In the genomic region with DNA sequence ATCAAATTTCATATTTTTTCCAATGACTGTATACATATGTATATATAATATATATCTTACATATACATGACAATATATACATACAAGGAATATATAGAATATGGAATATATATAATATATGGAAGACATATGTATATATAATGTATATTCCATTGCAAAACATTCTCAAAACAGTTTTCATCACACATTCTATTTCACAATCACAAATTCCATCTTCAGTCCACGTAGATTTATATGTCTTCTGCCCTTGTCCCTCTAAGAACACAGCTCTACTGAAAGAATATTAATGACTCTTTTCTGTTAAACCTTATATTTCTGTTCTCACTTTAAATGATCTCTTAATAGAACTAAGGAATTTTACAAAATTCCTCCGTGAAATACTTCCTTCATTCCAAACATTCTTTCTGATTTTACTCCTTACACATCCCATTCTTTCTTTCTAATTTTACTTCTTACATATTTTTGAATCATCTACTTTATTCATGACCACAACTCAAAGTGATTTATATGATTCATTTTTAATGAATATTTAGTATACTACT, we compare ENCODE assay signal across 26 cellular contexts.
A peak's percentile ranks its signal among the peaks of the same experiment; 100 is the strongest.
DNase-seq lines count a peak whose midpoint lies in the region; ATAC-seq and TF ChIP-seq lines count a peak whose summit lies in the region.
"Had no signal": no experiment of that assay in that cellular context is flagged by ENCODE, and none has a peak within 500 bp of the region (broad histone marks: within the 10 kb centered on the region; RNA-seq: fewer than 3 reads in every experiment).

No MANE protein-coding gene starts in this region.

- H3K9me3 Mint-ChIP-seq in stimulated activated naive B cell treated with anti-CD40 and anti-IgM and Interleukin-4, amounts not matched to agents 10 μg/mL and 1 μg/mL and 100 μg/mL, for 72 hours = peaks cover 0 to 2% of the 10 kb centered on the region in 2 donors
- no peaks in the 10 kb centered on the region for H3K9me3 Mint-ChIP-seq in glutamatergic neuron (ENCODE audit: unreplicated experiment)
- H3K9me3 Mint-ChIP-seq in T-helper 2 cell treated with Interferon-gamma antibody and Interleukin-4, amounts not matched to agents 5 μg/mL and 100 μg/mL, for 36 hours = peaks cover 4% of the 10 kb centered on the region
- H3K9me3 Mint-ChIP-seq: activated CD4-positive, alpha-beta T cell treated with anti-CD3 and anti-CD28 coated beads, Interleukin-2, amount 10 ng/mL, durations not matched to agents 7 days and 5 days had no signal

- 100% methylated on average over 1 of the region's 2 CpGs for WGBS in mesendoderm (ENCODE audit: extremely low coverage, insufficient coverage, low lambda C conversion rate)

- no peaks in the 10 kb centered on the region for H3K36me3 Mint-ChIP-seq in stimulated activated naive B cell treated with anti-CD40 and anti-IgM and Interleukin-4, amounts not matched to agents 10 μg/mL and 1 μg/mL and 100 μg/mL, for 72 hours
- H3K36me3 Mint-ChIP-seq in glutamatergic neuron (ENCODE audit: unreplicated experiment) = no peaks in the 10 kb centered on the region
- H3K36me3 Mint-ChIP-seq in T-helper 2 cell treated with Interferon-gamma antibody and Interleukin-4, amounts not matched to agents 5 μg/mL and 100 μg/mL, for 36 hours (ENCODE audit: low read depth) = no peaks in the 10 kb centered on the region
- H3K36me3 Mint-ChIP-seq: activated CD8-positive, alpha-beta memory T cell treated with anti-CD3 and anti-CD28 coated beads, Interleukin-2, amount 10 ng/mL, durations not matched to agents 7 days and 5 days; activated naive CD4-positive, alpha-beta T cell treated with anti-CD3 and anti-CD28 coated beads, Interleukin-2, amount 10 ng/mL, durations not matched to agents 7 days and 5 days had no signal

- no peaks in the 10 kb centered on the region for H3K79me1 ChIP-seq in mesendoderm (ENCODE audit: low read length)

- no peak overlapping the region for H3K56ac ChIP-seq in mesendoderm (ENCODE audit: low read length)

- H3K4ac ChIP-seq in mesendoderm (ENCODE audit: low read depth, low read length) = no peak overlapping the region

- no peak overlapping the region for H3K27ac ChIP-seq in mesendoderm (ENCODE audit: low read depth, low read length)
- H3K27ac ChIP-seq: ascending aorta, BLaER1, psoas muscle, RWPE1, skin epidermis, upper lobe of left lung, VCaP had no signal

- no peaks in the 10 kb centered on the region for H3K36me3 ChIP-seq in mesendoderm (ENCODE audit: control insufficient read depth, insufficient read depth, low read length)
- H3K36me3 ChIP-seq: ascending aorta, BLaER1, upper lobe of left lung had no signal

- H3K4me1 Mint-ChIP-seq in stimulated activated naive B cell treated with anti-CD40 and anti-IgM and Interleukin-4, amounts not matched to agents 10 μg/mL and 1 μg/mL and 100 μg/mL, for 72 hours = no peaks in the 10 kb centered on the region
- no peaks in the 10 kb centered on the region for H3K4me1 Mint-ChIP-seq in glutamatergic neuron (ENCODE audit: low read depth, unreplicated experiment)
- H3K4me1 Mint-ChIP-seq in T-helper 2 cell treated with Interferon-gamma antibody and Interleukin-4, amounts not matched to agents 5 μg/mL and 100 μg/mL, for 36 hours (ENCODE audit: low read depth) = no peaks in the 10 kb centered on the region
- H3K4me1 Mint-ChIP-seq: activated CD4-positive, alpha-beta T cell treated with anti-CD3 and anti-CD28 coated beads, Interleukin-2, amount 10 ng/mL, durations not matched to agents 7 days and 5 days; activated CD8-positive, alpha-beta memory T cell treated with anti-CD3 and anti-CD28 coated beads, Interleukin-2, amount 10 ng/mL, durations not matched to agents 7 days and 5 days; activated naive CD4-positive, alpha-beta T cell treated with anti-CD3 and anti-CD28 coated beads, Interleukin-2, amount 10 ng/mL, durations not matched to agents 7 days and 5 days had no signal

- no peak overlapping the region for H2BK15ac ChIP-seq in mesendoderm (replicated peaks; ENCODE audit: low read depth)

- H4K5ac ChIP-seq in mesendoderm (ENCODE audit: low read length) = no peak overlapping the region

- no peak overlapping the region for H2BK120ac ChIP-seq in mesendoderm (ENCODE audit: low read depth, low read length)

- peaks cover 2% of the 10 kb centered on the region for H3K4me1 ChIP-seq in mesendoderm (ENCODE audit: control insufficient read depth, low read depth, low read length)
- H3K4me1 ChIP-seq: ascending aorta, BLaER1, psoas muscle, upper lobe of left lung had no signal

- H2AK5ac ChIP-seq in mesendoderm (ENCODE audit: low read length) = no peak overlapping the region

- no peak for ATAC-seq in stimulated activated naive B cell treated with anti-CD40 and anti-IgM and Interleukin-4, amounts not matched to agents 10 μg/mL and 1 μg/mL and 100 μg/mL, for 72 hours (replicated peaks)
- ATAC-seq: activated CD8-positive, alpha-beta memory T cell treated with anti-CD3 and anti-CD28 coated beads, Interleukin-2, amount 10 ng/mL, durations not matched to agents 7 days and 5 days; psoas muscle had no signal

- H3K27ac Mint-ChIP-seq in stimulated activated naive B cell treated with anti-CD40 and anti-IgM and Interleukin-4, amounts not matched to agents 10 μg/mL and 1 μg/mL and 100 μg/mL, for 72 hours = no peak overlapping the region
- H3K27ac Mint-ChIP-seq in glutamatergic neuron (ENCODE audit: unreplicated experiment) = no peak overlapping the region
- no peak overlapping the region for H3K27ac Mint-ChIP-seq in T-helper 2 cell treated with Interferon-gamma antibody and Interleukin-4, amounts not matched to agents 5 μg/mL and 100 μg/mL, for 36 hours
- H3K27ac Mint-ChIP-seq: activated CD4-positive, alpha-beta T cell treated with anti-CD3 and anti-CD28 coated beads, Interleukin-2, amount 10 ng/mL, durations not matched to agents 7 days and 5 days; activated CD8-positive, alpha-beta memory T cell treated with anti-CD3 and anti-CD28 coated beads, Interleukin-2, amount 10 ng/mL, durations not matched to agents 7 days and 5 days; activated naive CD4-positive, alpha-beta T cell treated with anti-CD3 and anti-CD28 coated beads, Interleukin-2, amount 10 ng/mL, durations not matched to agents 7 days and 5 days had no signal

- H3K4me2 ChIP-seq in mesendoderm (ENCODE audit: low read length) = no peak overlapping the region
- H3K4me2 ChIP-seq: BLaER1 had no signal

- TF ChIP-seq CTCF in glutamatergic neuron (IDR thresholded peaks at IDR 0.05; ENCODE audit: partially characterized antibody, unreplicated experiment) = no peak

- no peak overlapping the region for H3K9ac ChIP-seq in mesendoderm (ENCODE audit: low read length)
- H3K9ac ChIP-seq: BLaER1 had no signal

- no peaks in the 10 kb centered on the region for H3K27me3 Mint-ChIP-seq in stimulated activated naive B cell treated with anti-CD40 and anti-IgM and Interleukin-4, amounts not matched to agents 10 μg/mL and 1 μg/mL and 100 μg/mL, for 72 hours
- no peaks in the 10 kb centered on the region for H3K27me3 Mint-ChIP-seq in glutamatergic neuron (ENCODE audit: unreplicated experiment)
- H3K27me3 Mint-ChIP-seq in T-helper 2 cell treated with Interferon-gamma antibody and Interleukin-4, amounts not matched to agents 5 μg/mL and 100 μg/mL, for 36 hours (ENCODE audit: low read depth) = no peaks in the 10 kb centered on the region
- H3K27me3 Mint-ChIP-seq: activated CD4-positive, alpha-beta T cell treated with anti-CD3 and anti-CD28 coated beads, Interleukin-2, amount 10 ng/mL, durations not matched to agents 7 days and 5 days; activated CD8-positive, alpha-beta memory T cell treated with anti-CD3 and anti-CD28 coated beads, Interleukin-2, amount 10 ng/mL, durations not matched to agents 7 days and 5 days; activated naive CD4-positive, alpha-beta T cell treated with anti-CD3 and anti-CD28 coated beads, Interleukin-2, amount 10 ng/mL, durations not matched to agents 7 days and 5 days had no signal

- H3K4me3 Mint-ChIP-seq in stimulated activated naive B cell treated with anti-CD40 and anti-IgM and Interleukin-4, amounts not matched to agents 10 μg/mL and 1 μg/mL and 100 μg/mL, for 72 hours = no peak overlapping the region
- H3K4me3 Mint-ChIP-seq in glutamatergic neuron (ENCODE audit: unreplicated experiment) = no peak overlapping the region
- no peak overlapping the region for H3K4me3 Mint-ChIP-seq in T-helper 2 cell treated with Interferon-gamma antibody and Interleukin-4, amounts not matched to agents 5 μg/mL and 100 μg/mL, for 36 hours
- H3K4me3 Mint-ChIP-seq: activated CD4-positive, alpha-beta T cell treated with anti-CD3 and anti-CD28 coated beads, Interleukin-2, amount 10 ng/mL, durations not matched to agents 7 days and 5 days; activated CD8-positive, alpha-beta memory T cell treated with anti-CD3 and anti-CD28 coated beads, Interleukin-2, amount 10 ng/mL, durations not matched to agents 7 days and 5 days; activated naive CD4-positive, alpha-beta T cell treated with anti-CD3 and anti-CD28 coated beads, Interleukin-2, amount 10 ng/mL, durations not matched to agents 7 days and 5 days had no signal

- no peak overlapping the region for H4K8ac ChIP-seq in mesendoderm (ENCODE audit: low read depth, low read length)

- no peak overlapping the region for H3K23ac ChIP-seq in mesendoderm (ENCODE audit: low read length)

- H3K79me2 ChIP-seq in mesendoderm (ENCODE audit: control insufficient read depth, insufficient read depth, low read length) = no peaks in the 10 kb centered on the region

- no peaks in the 10 kb centered on the region for H3K27me3 ChIP-seq in mesendoderm (ENCODE audit: insufficient read depth, low read length, poor library complexity)
- H3K27me3 ChIP-seq: ascending aorta, BLaER1, upper lobe of left lung had no signal

- no peak overlapping the region for H3K18ac ChIP-seq in mesendoderm (ENCODE audit: low read length)

- no peak overlapping the region for H2BK5ac ChIP-seq in mesendoderm (ENCODE audit: low read length)

- DNase-seq in EL = peak; percentile 53
- DNase-seq in LHCN-M2 (ENCODE audit: low read depth) = peak; percentile 16
- peak; percentile 1 for DNase-seq in fibroblast of gingiva (ENCODE audit: low read depth)
- DNase-seq in mesendoderm = peak; percentile 16
- no peak for DNase-seq in stimulated activated naive B cell treated with anti-CD40 and anti-IgM and Interleukin-4, amounts not matched to agents 10 μg/mL and 1 μg/mL and 100 μg/mL, for 72 hours
- no peak for DNase-seq in DMS114 treated with DMSO at 0.1 percent for 48 hours (lab: John Stamatoyannopoulos, UW; ENCODE audit: unreplicated experiment)
- DNase-seq in glutamatergic neuron = no peak
- no peak for DNase-seq in T-helper 2 cell treated with Interferon-gamma antibody and Interleukin-4, amounts not matched to agents 5 μg/mL and 100 μg/mL, for 36 hours (ENCODE audit: low spot score)
- DNase-seq: activated CD4-positive, alpha-beta T cell treated with anti-CD3 and anti-CD28 coated beads, Interleukin-2, amount 10 ng/mL, durations not matched to agents 7 days and 5 days; activated CD8-positive, alpha-beta memory T cell treated with anti-CD3 and anti-CD28 coated beads, Interleukin-2, amount 10 ng/mL, durations not matched to agents 7 days and 5 days; activated naive CD4-positive, alpha-beta T cell treated with anti-CD3 and anti-CD28 coated beads, Interleukin-2, amount 10 ng/mL, durations not matched to agents 7 days and 5 days; DMS79; hypothalamus; NCI-H1048; NCI-H2029; NCI-H2227 treated with DMSO at 0.1 percent for 48 hours; NCI-H774; psoas muscle; stimulated activated CD4-positive, alpha-beta T cell treated with anti-CD3 and anti-CD28 coated beads, Interleukin-1b, Interleukin-23, amount 100 ng/mL, for 48 hours; substantia nigra; upper lobe of left lung had no signal

- no peak overlapping the region for H3K4me3 ChIP-seq in mesendoderm (ENCODE audit: low read length)
- H3K4me3 ChIP-seq: ascending aorta, BLaER1, psoas muscle, skin epidermis, upper lobe of left lung had no signal

Comparison
In these comparisons a context has a peak if more than half of its experiments do, and no peak if none do; other contexts are left out.
1. DNase-seq: peak in EL (single experiment), LHCN-M2 (single experiment), fibroblast of gingiva (single experiment) and mesendoderm (single experiment); none in stimulated activated naive B cell treated with anti-CD40 and anti-IgM and Interleukin-4, amounts not matched to agents 10 μg/mL and 1 μg/mL and 100 μg/mL, for 72 hours (single experiment), DMS114 treated with DMSO at 0.1 percent for 48 hours (single experiment), glutamatergic neuron (single experiment) and T-helper 2 cell treated with Interferon-gamma antibody and Interleukin-4, amounts not matched to agents 5 μg/mL and 100 μg/mL, for 36 hours (single experiment).